ENCODE assay signal across 2 cellular contexts in the genomic region with DNA sequence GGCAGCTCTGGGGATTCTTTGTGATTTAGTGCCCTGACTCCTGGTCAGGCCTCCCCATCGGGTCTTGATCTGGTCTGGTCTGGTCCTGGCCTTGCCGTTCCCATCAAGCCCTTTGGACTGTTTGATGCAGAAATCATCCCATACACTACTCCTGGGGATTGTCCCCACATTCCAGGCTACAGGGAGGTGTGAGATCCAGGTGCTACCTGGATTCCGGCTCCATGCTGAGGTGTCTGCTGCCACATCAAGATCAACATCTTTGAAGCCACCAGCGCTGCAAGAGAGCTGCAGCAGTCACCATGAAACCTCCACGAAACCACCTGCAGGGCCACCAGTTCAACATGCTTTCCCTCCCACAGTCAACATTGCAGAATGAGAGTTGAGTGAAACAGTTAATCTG.
TF ChIP-seq lines count a peak whose summit lies in the region.

No MANE protein-coding gene starts in this region.

TF ChIP-seq in IMR-90, 13 proteins besides CTCF, POLR2A, EP300 and RAD21:
- TF ChIP-seq MAZ (IDR thresholded peaks at IDR 0.05; ENCODE audit: borderline replicate concordance, low read depth, low read length) (no peak), RFX5 (IDR thresholded peaks at IDR 0.05; ENCODE audit: low read depth, low read length) (no peak), BHLHE40 (IDR thresholded peaks at IDR 0.05; ENCODE audit: low read depth, low read length) (no peak), CHD1 (IDR thresholded peaks at IDR 0.05; ENCODE audit: low read depth, low read length) (no peak), FOS (IDR thresholded peaks at IDR 0.05; ENCODE audit: low read depth, low read length) (no peak), SMC3 (IDR thresholded peaks at IDR 0.05; ENCODE audit: low read depth, low read length) (no peak), MXI1 (IDR thresholded peaks at IDR 0.05; ENCODE audit: borderline replicate concordance, low read depth, low read length) (no peak), NFE2L2 (IDR thresholded peaks at IDR 0.05; ENCODE audit: low read depth, low read length) (no peak), MAFK (IDR thresholded peaks at IDR 0.05; ENCODE audit: low read depth, low read length) (no peak), RCOR1 (IDR thresholded peaks at IDR 0.05; ENCODE audit: insufficient replicate concordance, low read length) (no peak), CEBPB (IDR thresholded peaks at IDR 0.05; ENCODE audit: low read depth, low read length) (no peak)
- TF ChIP-seq, protein P1, sequence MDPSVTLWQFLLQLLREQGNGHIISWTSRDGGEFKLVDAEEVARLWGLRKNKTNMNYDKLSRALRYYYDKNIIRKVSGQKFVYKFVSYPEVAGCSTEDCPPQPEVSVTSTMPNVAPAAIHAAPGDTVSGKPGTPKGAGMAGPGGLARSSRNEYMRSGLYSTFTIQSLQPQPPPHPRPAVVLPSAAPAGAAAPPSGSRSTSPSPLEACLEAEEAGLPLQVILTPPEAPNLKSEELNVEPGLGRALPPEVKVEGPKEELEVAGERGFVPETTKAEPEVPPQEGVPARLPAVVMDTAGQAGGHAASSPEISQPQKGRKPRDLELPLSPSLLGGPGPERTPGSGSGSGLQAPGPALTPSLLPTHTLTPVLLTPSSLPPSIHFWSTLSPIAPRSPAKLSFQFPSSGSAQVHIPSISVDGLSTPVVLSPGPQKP (IDR thresholded peaks at IDR 0.05; ENCODE audit: borderline replicate concordance, low read depth, low read length), result no peak
- TF ChIP-seq, protein P2, sequence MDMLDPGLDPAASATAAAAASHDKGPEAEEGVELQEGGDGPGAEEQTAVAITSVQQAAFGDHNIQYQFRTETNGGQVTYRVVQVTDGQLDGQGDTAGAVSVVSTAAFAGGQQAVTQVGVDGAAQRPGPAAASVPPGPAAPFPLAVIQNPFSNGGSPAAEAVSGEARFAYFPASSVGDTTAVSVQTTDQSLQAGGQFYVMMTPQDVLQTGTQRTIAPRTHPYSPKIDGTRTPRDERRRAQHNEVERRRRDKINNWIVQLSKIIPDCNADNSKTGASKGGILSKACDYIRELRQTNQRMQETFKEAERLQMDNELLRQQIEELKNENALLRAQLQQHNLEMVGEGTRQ (IDR thresholded peaks at IDR 0.05; ENCODE audit: low read depth, low read length), result no peak

TF ChIP-seq in GM23338, 12 proteins besides CTCF, POLR2A, EP300 and RAD21:
- TF ChIP-seq, protein P3, sequence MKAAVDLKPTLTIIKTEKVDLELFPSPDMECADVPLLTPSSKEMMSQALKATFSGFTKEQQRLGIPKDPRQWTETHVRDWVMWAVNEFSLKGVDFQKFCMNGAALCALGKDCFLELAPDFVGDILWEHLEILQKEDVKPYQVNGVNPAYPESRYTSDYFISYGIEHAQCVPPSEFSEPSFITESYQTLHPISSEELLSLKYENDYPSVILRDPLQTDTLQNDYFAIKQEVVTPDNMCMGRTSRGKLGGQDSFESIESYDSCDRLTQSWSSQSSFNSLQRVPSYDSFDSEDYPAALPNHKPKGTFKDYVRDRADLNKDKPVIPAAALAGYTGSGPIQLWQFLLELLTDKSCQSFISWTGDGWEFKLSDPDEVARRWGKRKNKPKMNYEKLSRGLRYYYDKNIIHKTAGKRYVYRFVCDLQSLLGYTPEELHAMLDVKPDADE (IDR thresholded peaks at IDR 0.05), result no peak
- TF ChIP-seq ZNF331 (CRISPR knock-in tag; IDR thresholded peaks at IDR 0.05; ENCODE audit: low read depth) (no peak), JUNB (IDR thresholded peaks at IDR 0.05; ENCODE audit: unreplicated experiment) (no peak), POLR2AphosphoS5 (IDR thresholded peaks at IDR 0.05; ENCODE audit: low read depth) (no peak), ZNF114 (CRISPR knock-in tag; IDR thresholded peaks at IDR 0.05) (no peak), CREB1 (CRISPR knock-in tag; IDR thresholded peaks at IDR 0.05; ENCODE audit: low read depth) (no peak), NANOG (IDR thresholded peaks at IDR 0.05; ENCODE audit: borderline replicate concordance) (no peak), EZH2phosphoT487 (IDR thresholded peaks at IDR 0.05; ENCODE audit: unreplicated experiment) (no peak), EZH2 (IDR thresholded peaks at IDR 0.05; ENCODE audit: low read depth, unreplicated experiment) (no peak), STAT1 (IDR thresholded peaks at IDR 0.05; ENCODE audit: unreplicated experiment) (no peak)
- TF ChIP-seq, protein P4, sequence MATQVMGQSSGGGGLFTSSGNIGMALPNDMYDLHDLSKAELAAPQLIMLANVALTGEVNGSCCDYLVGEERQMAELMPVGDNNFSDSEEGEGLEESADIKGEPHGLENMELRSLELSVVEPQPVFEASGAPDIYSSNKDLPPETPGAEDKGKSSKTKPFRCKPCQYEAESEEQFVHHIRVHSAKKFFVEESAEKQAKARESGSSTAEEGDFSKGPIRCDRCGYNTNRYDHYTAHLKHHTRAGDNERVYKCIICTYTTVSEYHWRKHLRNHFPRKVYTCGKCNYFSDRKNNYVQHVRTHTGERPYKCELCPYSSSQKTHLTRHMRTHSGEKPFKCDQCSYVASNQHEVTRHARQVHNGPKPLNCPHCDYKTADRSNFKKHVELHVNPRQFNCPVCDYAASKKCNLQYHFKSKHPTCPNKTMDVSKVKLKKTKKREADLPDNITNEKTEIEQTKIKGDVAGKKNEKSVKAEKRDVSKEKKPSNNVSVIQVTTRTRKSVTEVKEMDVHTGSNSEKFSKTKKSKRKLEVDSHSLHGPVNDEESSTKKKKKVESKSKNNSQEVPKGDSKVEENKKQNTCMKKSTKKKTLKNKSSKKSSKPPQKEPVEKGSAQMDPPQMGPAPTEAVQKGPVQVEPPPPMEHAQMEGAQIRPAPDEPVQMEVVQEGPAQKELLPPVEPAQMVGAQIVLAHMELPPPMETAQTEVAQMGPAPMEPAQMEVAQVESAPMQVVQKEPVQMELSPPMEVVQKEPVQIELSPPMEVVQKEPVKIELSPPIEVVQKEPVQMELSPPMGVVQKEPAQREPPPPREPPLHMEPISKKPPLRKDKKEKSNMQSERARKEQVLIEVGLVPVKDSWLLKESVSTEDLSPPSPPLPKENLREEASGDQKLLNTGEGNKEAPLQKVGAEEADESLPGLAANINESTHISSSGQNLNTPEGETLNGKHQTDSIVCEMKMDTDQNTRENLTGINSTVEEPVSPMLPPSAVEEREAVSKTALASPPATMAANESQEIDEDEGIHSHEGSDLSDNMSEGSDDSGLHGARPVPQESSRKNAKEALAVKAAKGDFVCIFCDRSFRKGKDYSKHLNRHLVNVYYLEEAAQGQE (IDR thresholded peaks at IDR 0.05; ENCODE audit: unreplicated experiment), result no peak
- TF ChIP-seq, protein P5, sequence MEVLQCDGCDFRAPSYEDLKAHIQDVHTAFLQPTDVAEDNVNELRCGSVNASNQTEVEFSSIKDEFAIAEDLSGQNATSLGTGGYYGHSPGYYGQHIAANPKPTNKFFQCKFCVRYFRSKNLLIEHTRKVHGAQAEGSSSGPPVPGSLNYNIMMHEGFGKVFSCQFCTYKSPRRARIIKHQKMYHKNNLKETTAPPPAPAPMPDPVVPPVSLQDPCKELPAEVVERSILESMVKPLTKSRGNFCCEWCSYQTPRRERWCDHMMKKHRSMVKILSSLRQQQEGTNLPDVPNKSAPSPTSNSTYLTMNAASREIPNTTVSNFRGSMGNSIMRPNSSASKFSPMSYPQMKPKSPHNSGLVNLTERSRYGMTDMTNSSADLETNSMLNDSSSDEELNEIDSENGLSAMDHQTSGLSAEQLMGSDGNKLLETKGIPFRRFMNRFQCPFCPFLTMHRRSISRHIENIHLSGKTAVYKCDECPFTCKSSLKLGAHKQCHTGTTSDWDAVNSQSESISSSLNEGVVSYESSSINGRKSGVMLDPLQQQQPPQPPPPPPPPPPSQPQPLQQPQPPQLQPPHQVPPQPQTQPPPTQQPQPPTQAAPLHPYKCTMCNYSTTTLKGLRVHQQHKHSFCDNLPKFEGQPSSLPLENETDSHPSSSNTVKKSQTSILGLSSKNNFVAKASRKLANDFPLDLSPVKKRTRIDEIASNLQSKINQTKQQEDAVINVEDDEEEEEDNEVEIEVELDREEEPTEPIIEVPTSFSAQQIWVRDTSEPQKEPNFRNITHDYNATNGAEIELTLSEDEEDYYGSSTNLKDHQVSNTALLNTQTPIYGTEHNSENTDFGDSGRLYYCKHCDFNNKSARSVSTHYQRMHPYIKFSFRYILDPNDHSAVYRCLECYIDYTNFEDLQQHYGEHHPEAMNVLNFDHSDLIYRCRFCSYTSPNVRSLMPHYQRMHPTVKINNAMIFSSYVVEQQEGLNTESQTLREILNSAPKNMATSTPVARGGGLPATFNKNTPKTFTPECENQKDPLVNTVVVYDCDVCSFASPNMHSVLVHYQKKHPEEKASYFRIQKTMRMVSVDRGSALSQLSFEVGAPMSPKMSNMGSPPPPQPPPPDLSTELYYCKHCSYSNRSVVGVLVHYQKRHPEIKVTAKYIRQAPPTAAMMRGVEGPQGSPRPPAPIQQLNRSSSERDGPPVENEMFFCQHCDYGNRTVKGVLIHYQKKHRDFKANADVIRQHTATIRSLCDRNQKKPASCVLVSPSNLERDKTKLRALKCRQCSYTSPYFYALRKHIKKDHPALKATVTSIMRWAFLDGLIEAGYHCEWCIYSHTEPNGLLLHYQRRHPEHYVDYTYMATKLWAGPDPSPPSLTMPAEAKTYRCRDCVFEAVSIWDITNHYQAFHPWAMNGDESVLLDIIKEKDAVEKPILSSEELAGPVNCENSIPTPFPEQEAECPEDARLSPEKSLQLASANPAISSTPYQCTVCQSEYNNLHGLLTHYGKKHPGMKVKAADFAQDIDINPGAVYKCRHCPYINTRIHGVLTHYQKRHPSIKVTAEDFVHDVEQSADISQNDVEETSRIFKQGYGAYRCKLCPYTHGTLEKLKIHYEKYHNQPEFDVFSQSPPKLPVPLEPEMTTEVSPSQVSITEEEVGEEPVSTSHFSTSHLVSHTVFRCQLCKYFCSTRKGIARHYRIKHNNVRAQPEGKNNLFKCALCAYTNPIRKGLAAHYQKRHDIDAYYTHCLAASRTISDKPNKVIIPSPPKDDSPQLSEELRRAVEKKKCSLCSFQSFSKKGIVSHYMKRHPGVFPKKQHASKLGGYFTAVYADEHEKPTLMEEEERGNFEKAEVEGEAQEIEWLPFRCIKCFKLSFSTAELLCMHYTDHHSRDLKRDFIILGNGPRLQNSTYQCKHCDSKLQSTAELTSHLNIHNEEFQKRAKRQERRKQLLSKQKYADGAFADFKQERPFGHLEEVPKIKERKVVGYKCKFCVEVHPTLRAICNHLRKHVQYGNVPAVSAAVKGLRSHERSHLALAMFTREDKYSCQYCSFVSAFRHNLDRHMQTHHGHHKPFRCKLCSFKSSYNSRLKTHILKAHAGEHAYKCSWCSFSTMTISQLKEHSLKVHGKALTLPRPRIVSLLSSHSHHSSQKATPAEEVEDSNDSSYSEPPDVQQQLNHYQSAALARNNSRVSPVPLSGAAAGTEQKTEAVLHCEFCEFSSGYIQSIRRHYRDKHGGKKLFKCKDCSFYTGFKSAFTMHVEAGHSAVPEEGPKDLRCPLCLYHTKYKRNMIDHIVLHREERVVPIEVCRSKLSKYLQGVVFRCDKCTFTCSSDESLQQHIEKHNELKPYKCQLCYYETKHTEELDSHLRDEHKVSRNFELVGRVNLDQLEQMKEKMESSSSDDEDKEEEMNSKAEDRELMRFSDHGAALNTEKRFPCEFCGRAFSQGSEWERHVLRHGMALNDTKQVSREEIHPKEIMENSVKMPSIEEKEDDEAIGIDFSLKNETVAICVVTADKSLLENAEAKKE (CRISPR knock-in tag; IDR thresholded peaks at IDR 0.05), result no peak
